Comparison of ENCODE assay signal across 8 cellular contexts in genomic region chr11:45921561-45922424, GRCh38. TPM values are rescaled to one million over a fixed set of nuclear protein-coding genes. Genes with fewer than 3 reads are reported as not detected.
A peak's percentile ranks its signal among the peaks of the same experiment; 100 is the strongest.
DNase-seq lines count a peak whose midpoint lies in the region; ATAC-seq and TF ChIP-seq lines count a peak whose summit lies in the region.

No MANE protein-coding gene starts in this region.

- DNase-seq in Caco-2 (peak; percentile 98), NCI-H1930 (lab: John Stamatoyannopoulos, UW) (peak; percentile 83 to 87), left lung (peak; percentile 82 to 91), vagina (ENCODE audit: extremely low spot score in 2 of 2) (no peak), H4 (ENCODE audit: low spot score) (no peak), ACHN (no peak)
- DNase-seq in activated naive CD8-positive, alpha-beta T cell treated with anti-CD3 and anti-CD28 coated beads, Interleukin-2, amount 10 ng/mL, durations not matched to agents 7 days and 5 days, result peak; percentile 34

- intact Hi-C loops in Caco-2 (cut with micrococcal nuclease; ENCODE audit: unreplicated experiment), result loop anchor here (1.0 kb wide), 2 partner anchors 22 to 74 kb away; partner anchors contain the start of gene CRY2
- intact Hi-C loops in left lung (cut with DNase I), result no loop called here
- intact Hi-C loops in vagina (cut with DNase I), result no loop called here

- H3K36me3 Mint-ChIP-seq in Caco-2 (ENCODE audit: insufficient read depth, unreplicated experiment), result peaks cover 43% of the 10 kb centered on the region
- H3K36me3 Mint-ChIP-seq in activated naive CD8-positive, alpha-beta T cell treated with anti-CD3 and anti-CD28 coated beads, Interleukin-2, amount 10 ng/mL, durations not matched to agents 7 days and 5 days, result no peaks in the 10 kb centered on the region

- H3K4me1 Mint-ChIP-seq in Caco-2 (ENCODE audit: low read depth, unreplicated experiment), result peaks cover 14% of the 10 kb centered on the region
- peaks cover 13% of the 10 kb centered on the region for H3K4me1 Mint-ChIP-seq in activated naive CD8-positive, alpha-beta T cell treated with anti-CD3 and anti-CD28 coated beads, Interleukin-2, amount 10 ng/mL, durations not matched to agents 7 days and 5 days

- BruUV-seq in Caco-2 (replicated peaks; lab: Mats Ljungman, UMichigan), result TSS peak; percentile 14

- no peaks in the 10 kb centered on the region for H3K9me3 ChIP-seq in Caco-2
- no peaks in the 10 kb centered on the region for H3K9me3 ChIP-seq in left lung
- no peaks in the 10 kb centered on the region for H3K9me3 ChIP-seq in vagina

- no peaks in the 10 kb centered on the region for H3K9me3 Mint-ChIP-seq in Caco-2 (ENCODE audit: unreplicated experiment)
- no peaks in the 10 kb centered on the region for H3K9me3 Mint-ChIP-seq in activated naive CD8-positive, alpha-beta T cell treated with anti-CD3 and anti-CD28 coated beads, Interleukin-2, amount 10 ng/mL, durations not matched to agents 7 days and 5 days

- CTCF ChIA-PET in Caco-2 (lab: Charles Lee), result interaction anchor here (0.5 to 2.5 kb wide), 6 partner anchors 8 to 297 kb away, joined by 3 to 22 read pairs (median 4); no protein-coding TSS in a partner anchor

- no peaks in the 10 kb centered on the region for H3K27me3 Mint-ChIP-seq in Caco-2 (ENCODE audit: insufficient read depth, unreplicated experiment)
- peaks cover 19% of the 10 kb centered on the region for H3K27me3 Mint-ChIP-seq in activated naive CD8-positive, alpha-beta T cell treated with anti-CD3 and anti-CD28 coated beads, Interleukin-2, amount 10 ng/mL, durations not matched to agents 7 days and 5 days

- in situ Hi-C loops in ACHN (cut with HindIII; ENCODE audit: low pct_ligation_motif_present, low pct_unique_long_range_greater_than_20kb, low sequenced_read_pairs), result no loop called here

- peak overlapping the region; percentile 93 for H3K27ac Mint-ChIP-seq in Caco-2 (ENCODE audit: unreplicated experiment)
- H3K27ac Mint-ChIP-seq in activated naive CD8-positive, alpha-beta T cell treated with anti-CD3 and anti-CD28 coated beads, Interleukin-2, amount 10 ng/mL, durations not matched to agents 7 days and 5 days, result no peak overlapping the region

- no peak for ATAC-seq in activated naive CD8-positive, alpha-beta T cell treated with anti-CD3 and anti-CD28 coated beads, Interleukin-2, amount 10 ng/mL, durations not matched to agents 7 days and 5 days (ENCODE audit: low read depth)
- ATAC-seq in left lung, result peak; percentile 70
- no peak for ATAC-seq in GM18907 (IDR thresholded peaks at IDR 0.05; ENCODE audit: unreplicated experiment)

- no peak for TF ChIP-seq CTCF in Caco-2 (IDR thresholded peaks at IDR 0.05; ENCODE audit: insufficient read depth in 1 of 2, low read depth in 1 of 2, low read length in 1 of 2, severe bottlenecking in 1 of 2, unreplicated experiment in 1 of 2)
- no peak for TF ChIP-seq CTCF in left lung (IDR thresholded peaks at IDR 0.05)
- no peak for TF ChIP-seq CTCF in vagina (IDR thresholded peaks at IDR 0.05)

- H3K36me3 ChIP-seq in Caco-2 (ENCODE audit: control insufficient read depth, insufficient read depth, low read length) (no peaks in the 10 kb centered on the region; the same call in none of the 2 replicates), left lung (no peaks in the 10 kb centered on the region), vagina (no peaks in the 10 kb centered on the region)

- peak overlapping the region; percentile 53 to 72 for H3K27ac ChIP-seq in left lung
- no peak overlapping the region for H3K27ac ChIP-seq in vagina

- peak overlapping the region; percentile 56 for H3K4me3 ChIP-seq in Caco-2 (ENCODE audit: low read depth, low read length)
- peak overlapping the region; percentile 29 to 43 for H3K4me3 ChIP-seq in left lung
- peak overlapping the region; percentile 38 to 45 for H3K4me3 ChIP-seq in vagina

- POLR2A ChIA-PET in Caco-2 (lab: Charles Lee), result interaction anchor here (0.5 to 1.4 kb wide), 11 partner anchors 13 to 1505 kb away, joined by 3 to 6 read pairs (median 3); partner anchors contain the start of gene PSMC3
- POLR2A ChIA-PET in activated naive CD8-positive, alpha-beta T cell treated with anti-CD3 and anti-CD28 coated beads, Interleukin-2, amount 10 ng/mL, durations not matched to agents 7 days and 5 days (lab: Charles Lee), result no interaction called here

- H3K27me3 ChIP-seq in Caco-2 (replicated peaks; ENCODE audit: control insufficient read depth, insufficient read depth, low read length) (no peaks in the 10 kb centered on the region), left lung (peaks cover 17 to 50% of the 10 kb centered on the region in 2 donors), vagina (peaks cover 13% of the 10 kb centered on the region)

- peaks cover 14% of the 10 kb centered on the region for H3K4me1 ChIP-seq in Caco-2
- peaks cover 4 to 29% of the 10 kb centered on the region in 2 donors for H3K4me1 ChIP-seq in left lung
- H3K4me1 ChIP-seq in vagina, result peaks cover 25% of the 10 kb centered on the region

- no peak for TF ChIP-seq POLR2A in vagina (IDR thresholded peaks at IDR 0.05)

- H3K4me3 Mint-ChIP-seq in Caco-2 (ENCODE audit: unreplicated experiment), result peak overlapping the region; percentile 86
- peak overlapping the region; percentile 50 for H3K4me3 Mint-ChIP-seq in activated naive CD8-positive, alpha-beta T cell treated with anti-CD3 and anti-CD28 coated beads, Interleukin-2, amount 10 ng/mL, durations not matched to agents 7 days and 5 days

RNA-seq across cellular contexts. Expression of gene LARGE2, which starts 0.7 kb away (rescaled TPM):
- total RNA-seq in Caco-2 (2022), result 62.3 and 67.4 TPM in 2 replicates
- 1 to 10 TPM; 2.5 to 2.7 TPM for total RNA-seq in activated naive CD8-positive, alpha-beta T cell treated with anti-CD3 and anti-CD28 coated beads, Interleukin-2, amount 10 ng/mL, durations not matched to agents 7 days and 5 days
- 10 to 100 TPM in 1 of 2 donors, 1 to 10 TPM in 1; 7.5 to 12.7 TPM for total RNA-seq in left lung
- 6.6 TPM for total RNA-seq in vagina
- total RNA-seq in H4 (2014; rRNA removed; shearing (Covaris generic)), result not detected in 2 replicates

RNA-seq across cellular contexts. Expression of gene PEX16, which starts 4.1 kb away (rescaled TPM):
- total RNA-seq in Caco-2 (2022) (41.4 and 45.8 TPM in 2 replicates), left lung (10 to 100 TPM; 19.6 to 23.4 TPM), vagina (35.8 TPM)
- 10 to 100 TPM; 49.4 to 61.5 TPM for total RNA-seq in activated naive CD8-positive, alpha-beta T cell treated with anti-CD3 and anti-CD28 coated beads, Interleukin-2, amount 10 ng/mL, durations not matched to agents 7 days and 5 days
- 31.4 and 43.0 TPM in 2 replicates for total RNA-seq in H4 (2014; rRNA removed; shearing (Covaris generic))

RNA-seq across cellular contexts. Expression of gene FREY1, which starts 14.7 kb away (rescaled TPM):
- total RNA-seq in Caco-2 (2022) (1.2 and 1.3 TPM in 2 replicates), left lung (under 1 TPM; 0.35 to 0.89 TPM), vagina (not detected)
- total RNA-seq in activated naive CD8-positive, alpha-beta T cell treated with anti-CD3 and anti-CD28 coated beads, Interleukin-2, amount 10 ng/mL, durations not matched to agents 7 days and 5 days, result 1 to 10 TPM; 3.9 TPM
- 0.51 TPM in 1 of 2 replicates, not detected in the other for total RNA-seq in H4 (2014; rRNA removed; shearing (Covaris generic))

RNA-seq across cellular contexts. Expression of gene MAPK8IP1, which starts 36.3 kb away (rescaled TPM):
- total RNA-seq in Caco-2 (2022) (8.2 and 8.5 TPM in 2 replicates), left lung (1 to 10 TPM; 6.9 to 8.7 TPM), vagina (7.1 TPM)
- total RNA-seq in activated naive CD8-positive, alpha-beta T cell treated with anti-CD3 and anti-CD28 coated beads, Interleukin-2, amount 10 ng/mL, durations not matched to agents 7 days and 5 days, result under 1 TPM; 0.85 to 0.86 TPM
- total RNA-seq in H4 (2014; rRNA removed; shearing (Covaris generic)), result 10.7 and 11.9 TPM in 2 replicates

Comparison
In these comparisons a context has a peak if more than half of its experiments do, and no peak if none do; other contexts are left out.
1. DNase-seq: peak in Caco-2 (2 of 2), NCI-H1930 (2 of 2), activated naive CD8-positive, alpha-beta T cell treated with anti-CD3 and anti-CD28 coated beads, Interleukin-2, amount 10 ng/mL, durations not matched to agents 7 days and 5 days (single experiment) and left lung (2 of 2); none in vagina (0 of 2), H4 (single experiment) and ACHN (single experiment).
2. Peak in every context shown above with its lines, with median percentiles within 50 percentile points of each other: H3K4me3 ChIP-seq.